Comparison of ENCODE assay signal across 26 cellular contexts in genomic region chr7:22831602-22832001, GRCh38.
"Had no signal": no experiment of that assay in that cellular context is flagged by ENCODE, and none has a peak within 500 bp of the region (broad histone marks: within the 10 kb centered on the region; RNA-seq: fewer than 3 reads in every experiment).

No MANE protein-coding gene starts in this region.

- H2AFZ ChIP-seq: neural progenitor cell had no signal

- H3K4me3 ChIP-seq: left lung, lower lobe of right lung, neural progenitor cell, thoracic aorta had no signal

- H3K4me3 Mint-ChIP-seq: activated CD8-positive, alpha-beta memory T cell treated with anti-CD3 and anti-CD28 coated beads, Interleukin-2, amount 10 ng/mL, durations not matched to agents 7 days and 5 days; activated CD8-positive, alpha-beta T cell treated with anti-CD3 and anti-CD28 coated beads, Interleukin-2, amount 10 ng/mL, durations not matched to agents 7 days and 5 days; central memory CD8-positive, alpha-beta T cell; dendritic cell treated with granulocyte-macrophage colony-stimulating factor and Interleukin-4, amounts not matched to agents 40 ng/mL and 50 ng/mL, for 4 days; endodermal cell; naive thymus-derived CD8-positive, alpha-beta T cell; neural progenitor cell; T-helper 17 cell; WTC11 had no signal

- H3K36me3 Mint-ChIP-seq: activated CD8-positive, alpha-beta memory T cell treated with anti-CD3 and anti-CD28 coated beads, Interleukin-2, amount 10 ng/mL, durations not matched to agents 7 days and 5 days; activated naive CD4-positive, alpha-beta T cell treated with anti-CD3 and anti-CD28 coated beads, Interleukin-2, amount 50 U/mL, for 72 hours; naive thymus-derived CD8-positive, alpha-beta T cell; neural progenitor cell; WTC11 had no signal

- ATAC-seq: activated CD8-positive, alpha-beta memory T cell treated with anti-CD3 and anti-CD28 coated beads, Interleukin-2, amount 10 ng/mL, durations not matched to agents 7 days and 5 days; activated CD8-positive, alpha-beta T cell treated with anti-CD3 and anti-CD28 coated beads, Interleukin-2, amount 10 ng/mL, durations not matched to agents 7 days and 5 days; activated naive CD4-positive, alpha-beta T cell treated with anti-CD3 and anti-CD28 coated beads, Interleukin-2, amount 50 U/mL, for 72 hours; esophagus mucosa; left lung; lower lobe of right lung; naive thymus-derived CD8-positive, alpha-beta T cell; right cardiac atrium; stimulated activated naive CD8-positive, alpha-beta T cell treated with anti-CD3 and anti-CD28 coated beads, Interleukin-15, Interleukin-2, amounts not matched to agents 100 U/mL and 50 U/mL, for 24 hours; T-helper 17 cell; WTC11 had no signal

- H3K9me3 Mint-ChIP-seq: activated naive CD4-positive, alpha-beta T cell treated with anti-CD3 and anti-CD28 coated beads, Interleukin-2, amount 50 U/mL, for 72 hours; activated T-helper 2 cell treated with anti-CD3 and anti-CD28 coated beads, Interferon-gamma antibody, Interleukin-2, Interleukin-4, amounts not matched to agents 10 μg/mL and 5 μg/mL and 100 μg/mL, durations not matched to agents 14 hours and 24 hours and 36 hours; central memory CD8-positive, alpha-beta T cell; dendritic cell treated with granulocyte-macrophage colony-stimulating factor and Interleukin-4, amounts not matched to agents 40 ng/mL and 50 ng/mL, for 4 days; endodermal cell; naive thymus-derived CD8-positive, alpha-beta T cell; neural progenitor cell; WTC11 had no signal

- H3K27ac ChIP-seq: left lung, lower lobe of right lung, neural progenitor cell, thoracic aorta had no signal

- H3K4me1 ChIP-seq: left lung, lower lobe of right lung, neural progenitor cell had no signal

- DNase-seq: activated CD4-positive, alpha-beta T cell treated with anti-CD3 and anti-CD28 coated beads for 1 hour; activated CD8-positive, alpha-beta memory T cell treated with anti-CD3 and anti-CD28 coated beads, Interleukin-2, amount 10 ng/mL, durations not matched to agents 7 days and 5 days; activated CD8-positive, alpha-beta T cell treated with anti-CD3 and anti-CD28 coated beads, Interleukin-2, amount 10 ng/mL, durations not matched to agents 7 days and 5 days; activated T-cell treated with anti-CD3 and anti-CD28 coated beads, Interleukin-2, amount 50 U/mL, for 48 hours; foreskin melanocyte; left lung; lower lobe of right lung; mesenchymal stem cell; naive thymus-derived CD8-positive, alpha-beta T cell; occipital lobe; right cardiac atrium; stimulated activated CD4-positive, alpha-beta T cell treated with anti-CD3 and anti-CD28 coated beads, Interleukin-12 subunit alpha, Interleukin-12 subunit beta, amount 100 ng/mL, for 4 hours; stimulated activated CD4-positive, alpha-beta T cell treated with anti-CD3 and anti-CD28 coated beads, Interleukin-4, amount 100 ng/mL, for 1 hour; stimulated activated naive CD8-positive, alpha-beta T cell treated with anti-CD3 and anti-CD28 coated beads, Interleukin-15, Interleukin-2, amounts not matched to agents 100 U/mL and 50 U/mL, for 24 hours; T-helper 17 cell; T1000; trophoblast cell had no signal

- H3K9me3 ChIP-seq: left lung, lower lobe of right lung, thoracic aorta had no signal

- H3K36me3 ChIP-seq: left lung, lower lobe of right lung, neural progenitor cell, thoracic aorta had no signal

- H3K4me2 ChIP-seq: neural progenitor cell had no signal

- H3K4me1 Mint-ChIP-seq: activated CD8-positive, alpha-beta memory T cell treated with anti-CD3 and anti-CD28 coated beads, Interleukin-2, amount 10 ng/mL, durations not matched to agents 7 days and 5 days; central memory CD8-positive, alpha-beta T cell; naive thymus-derived CD8-positive, alpha-beta T cell; T-helper 17 cell had no signal

- H3K27ac Mint-ChIP-seq: activated CD8-positive, alpha-beta memory T cell treated with anti-CD3 and anti-CD28 coated beads, Interleukin-2, amount 10 ng/mL, durations not matched to agents 7 days and 5 days; activated CD8-positive, alpha-beta T cell treated with anti-CD3 and anti-CD28 coated beads, Interleukin-2, amount 10 ng/mL, durations not matched to agents 7 days and 5 days; activated naive CD4-positive, alpha-beta T cell treated with anti-CD3 and anti-CD28 coated beads, Interleukin-2, amount 50 U/mL, for 72 hours; activated T-helper 2 cell treated with anti-CD3 and anti-CD28 coated beads, Interferon-gamma antibody, Interleukin-2, Interleukin-4, amounts not matched to agents 10 μg/mL and 5 μg/mL and 100 μg/mL, durations not matched to agents 14 hours and 24 hours and 36 hours; dendritic cell treated with granulocyte-macrophage colony-stimulating factor and Interleukin-4, amounts not matched to agents 40 ng/mL and 50 ng/mL, for 4 days; endodermal cell; neural progenitor cell; T-helper 17 cell; WTC11 had no signal

- H3K27me3 ChIP-seq: left lung, neural progenitor cell had no signal
